In the genomic region with DNA sequence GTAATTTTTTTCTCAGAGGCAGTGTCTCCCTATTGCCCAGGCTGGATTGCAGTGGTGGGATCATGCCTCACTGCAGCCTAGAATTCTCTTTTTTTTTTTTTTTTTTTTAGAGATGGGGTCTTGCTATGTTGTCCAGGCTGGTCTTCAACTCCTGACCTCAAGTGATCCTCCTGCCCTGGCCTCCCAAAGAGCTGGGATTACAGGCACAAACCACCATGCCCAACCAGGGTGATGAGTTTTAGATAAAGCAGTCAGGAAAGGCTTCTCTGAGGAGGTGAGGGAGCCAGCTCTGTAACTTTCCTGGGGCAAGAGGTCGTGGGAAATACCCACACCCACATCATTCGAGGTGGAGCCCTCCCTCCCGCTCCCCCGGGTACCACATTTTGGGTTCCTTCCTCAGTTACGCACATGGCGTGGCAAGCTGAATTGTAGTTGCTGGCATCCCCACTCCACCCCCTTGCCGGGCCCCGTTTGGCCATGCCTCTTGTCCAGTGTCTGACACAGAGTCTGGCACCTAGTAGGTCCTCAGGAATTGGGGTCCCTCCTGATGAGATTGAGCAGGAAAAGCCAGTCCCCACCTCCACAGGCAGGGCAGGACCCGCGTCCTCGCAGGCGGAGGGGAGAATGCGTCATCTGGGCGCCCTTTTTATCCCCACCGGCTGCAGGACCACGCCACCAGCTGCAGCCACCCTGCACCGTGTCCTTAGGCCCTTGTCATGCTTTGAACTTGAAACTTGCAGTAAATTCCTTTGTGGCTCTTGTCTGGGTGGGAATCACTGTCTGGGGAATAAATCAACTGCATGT, we compare ENCODE assay signal across 38 cellular contexts.
"Had no signal": no experiment of that assay in that cellular context is flagged by ENCODE, and none has a peak within 500 bp of the region (broad histone marks: within the 10 kb centered on the region; RNA-seq: fewer than 3 reads in every experiment).

No MANE protein-coding gene starts in this region.

- DNase-seq: activated B cell treated with CpG ODN at 0.5 μM for 24 hours; activated CD4-positive, alpha-beta memory T cell treated with anti-CD3 and anti-CD28 coated beads for 36 hours; activated CD4-positive, alpha-beta T cell treated with anti-CD3 and anti-CD28 coated beads for 4 hours; activated CD4-positive, alpha-beta T cell treated with anti-CD3 and anti-CD28 coated beads, Interleukin-2, amount 50 U/mL, for 1 hour; activated CD4-positive, CD25-positive, alpha-beta regulatory T cell treated with anti-CD3 and anti-CD28 coated beads, Interleukin-2, amount 50 U/mL, for 72 hours; activated CD8-positive, alpha-beta memory T cell treated with anti-CD3 and anti-CD28 coated beads, Interleukin-2, amount 50 U/mL, for 4 hours; activated gamma-delta T cell treated with Interleukin-2 at 50 U/mL for 16 hours; activated naive CD4-positive, alpha-beta T cell treated with anti-CD3 and anti-CD28 coated beads for 36 hours; activated T-cell treated with anti-CD3 and anti-CD28 coated beads for 4 hours; activated T-cell treated with anti-CD3 and anti-CD28 coated beads, Interleukin-2, amount 50 U/mL, for 4 hours; adrenal gland; caudate nucleus; cerebellar nuclear complex; NCI-H1092 treated with DMSO at 0.1 percent for 48 hours; NCI-H1417; NCI-H146; NCI-H187; NCI-H2029 treated with DMSO at 0.1 percent for 48 hours; NCI-H2107; NCI-H2171; NCI-H510A; NCI-H526; NCI-H748 treated with DMSO at 0.1 percent for 48 hours; NK-92 treated with Interleukin-12 subunit alpha and Interleukin-12 subunit beta, amount 100 ng/mL, for 24 hours; PC-3; Peyer's patch; RPMI8226; SHP77 treated with DMSO at 0.1 percent for 48 hours; SW 1271; T-helper 1 cell; T-helper 2 cell; T-helper 9 cell had no signal

- H3K4me3 Mint-ChIP-seq: activated B cell treated with CpG ODN at 0.5 μM for 24 hours; activated CD4-positive, alpha-beta memory T cell treated with anti-CD3 and anti-CD28 coated beads for 36 hours; activated naive CD4-positive, alpha-beta T cell treated with anti-CD3 and anti-CD28 coated beads for 36 hours; activated T-cell treated with anti-CD3 and anti-CD28 coated beads, Interleukin-2, amount 50 U/mL, for 4 hours; activated T-helper 1 cell treated with anti-CD3 and anti-CD28 coated beads, Interleukin-12 subunit alpha, Interleukin-12 subunit beta, Interleukin-2, Interleukin-4 antibody, amounts not matched to agents 30 ng/mL and 10 ng/mL and 1 ng/mL, durations not matched to agents 14 hours and 24 hours and 36 hours; brain had no signal

- H3K36me3 ChIP-seq: adrenal gland, SJSA1 had no signal

- H3K4me1 ChIP-seq: Peyer's patch had no signal

- H3K36me3 Mint-ChIP-seq: activated CD4-positive, alpha-beta memory T cell treated with anti-CD3 and anti-CD28 coated beads for 36 hours; activated naive CD4-positive, alpha-beta T cell treated with anti-CD3 and anti-CD28 coated beads, Interleukin-2, amount 50 U/mL, for 72 hours had no signal

- H3K27ac Mint-ChIP-seq: activated B cell treated with CpG ODN at 0.5 μM for 24 hours; activated CD4-positive, alpha-beta memory T cell treated with anti-CD3 and anti-CD28 coated beads for 36 hours; activated naive CD4-positive, alpha-beta T cell treated with anti-CD3 and anti-CD28 coated beads for 36 hours; activated naive CD4-positive, alpha-beta T cell treated with anti-CD3 and anti-CD28 coated beads, Interleukin-2, amount 50 U/mL, for 72 hours; activated T-helper 1 cell treated with anti-CD3 and anti-CD28 coated beads, Interleukin-12 subunit alpha, Interleukin-12 subunit beta, Interleukin-2, Interleukin-4 antibody, amounts not matched to agents 30 ng/mL and 10 ng/mL and 1 ng/mL, durations not matched to agents 14 hours and 24 hours and 36 hours had no signal

- H3K4me3 ChIP-seq: adrenal gland, Peyer's patch, SJSA1 had no signal

- H3K27me3 Mint-ChIP-seq: activated B cell treated with CpG ODN at 0.5 μM for 24 hours; activated CD4-positive, alpha-beta memory T cell treated with anti-CD3 and anti-CD28 coated beads for 36 hours; brain had no signal

- ATAC-seq: activated naive CD4-positive, alpha-beta T cell treated with anti-CD3 and anti-CD28 coated beads, Interleukin-2, amount 50 U/mL, for 72 hours; activated T-cell treated with anti-CD3 and anti-CD28 coated beads, Interleukin-2, amount 50 U/mL, for 4 hours; PC-3 had no signal

- H3K9me3 Mint-ChIP-seq: activated B cell treated with CpG ODN at 0.5 μM for 24 hours; activated CD4-positive, alpha-beta memory T cell treated with anti-CD3 and anti-CD28 coated beads for 36 hours; activated naive CD4-positive, alpha-beta T cell treated with anti-CD3 and anti-CD28 coated beads for 36 hours; activated naive CD4-positive, alpha-beta T cell treated with anti-CD3 and anti-CD28 coated beads, Interleukin-2, amount 50 U/mL, for 72 hours; activated T-cell treated with anti-CD3 and anti-CD28 coated beads, Interleukin-2, amount 50 U/mL, for 4 hours; activated T-helper 1 cell treated with anti-CD3 and anti-CD28 coated beads, Interleukin-12 subunit alpha, Interleukin-12 subunit beta, Interleukin-2, Interleukin-4 antibody, amounts not matched to agents 30 ng/mL and 10 ng/mL and 1 ng/mL, durations not matched to agents 14 hours and 24 hours and 36 hours; brain had no signal

- H3K9me3 ChIP-seq: adrenal gland, Peyer's patch, SJSA1 had no signal

- H3K27ac ChIP-seq: adrenal gland, Peyer's patch, SJSA1, VCaP had no signal

- H3K27me3 ChIP-seq: adrenal gland, Peyer's patch, SJSA1 had no signal

- FAIRE-seq: bronchial epithelial cell had no signal
